In the genomic region with DNA sequence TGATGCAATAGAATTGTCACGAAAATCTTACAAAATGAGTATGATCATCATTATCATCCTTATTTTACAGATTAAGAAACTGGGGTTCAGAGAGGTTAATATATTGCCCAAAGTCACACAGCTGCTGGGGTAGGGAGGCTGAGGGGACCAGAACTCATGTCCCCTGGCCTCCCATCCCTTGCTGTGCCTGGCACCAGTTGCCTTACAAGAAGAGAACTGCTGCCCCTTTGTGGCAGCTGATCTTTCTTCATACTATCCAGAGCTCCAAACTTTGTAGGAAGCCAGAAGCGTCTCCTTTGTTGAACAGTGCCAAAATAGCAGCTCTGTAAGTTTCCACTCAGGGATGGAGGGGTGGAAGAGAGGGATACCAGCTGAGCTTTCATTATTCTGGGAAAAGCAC, we compare ENCODE assay signal across 14 cellular contexts.
A peak's percentile ranks its signal among the peaks of the same experiment; 100 is the strongest.
DNase-seq lines count a peak whose midpoint lies in the region; ATAC-seq and TF ChIP-seq lines count a peak whose summit lies in the region.
"Had no signal": no experiment of that assay in that cellular context is flagged by ENCODE, and none has a peak within 500 bp of the region (broad histone marks: within the 10 kb centered on the region; RNA-seq: fewer than 3 reads in every experiment).

No MANE protein-coding gene starts in this region.

- H3K4me1 ChIP-seq in body of pancreas = no peaks in the 10 kb centered on the region

- intact Hi-C loops in body of pancreas (cut with DNase I) = no loop called here

- no peaks in the 10 kb centered on the region for H3K27me3 Mint-ChIP-seq in stimulated activated naive CD8-positive, alpha-beta T cell treated with anti-CD3 and anti-CD28 coated beads, Interleukin-15, amount 100 ng/mL, for 72 hours
- H3K27me3 Mint-ChIP-seq: activated naive CD4-positive, alpha-beta T cell treated with anti-CD3 and anti-CD28 coated beads, Interleukin-2, amount 50 U/mL, for 24 hours had no signal

- H3K4me3 ChIP-seq in body of pancreas = no peak overlapping the region

- peak; percentile 40 for ATAC-seq in stimulated activated naive CD8-positive, alpha-beta T cell treated with anti-CD3 and anti-CD28 coated beads, Interleukin-15, Interleukin-2, amounts not matched to agents 100 U/mL and 50 U/mL, for 24 hours
- no peak for ATAC-seq in stimulated activated naive CD8-positive, alpha-beta T cell treated with anti-CD3 and anti-CD28 coated beads, Interleukin-15, amount 100 ng/mL, for 72 hours
- ATAC-seq in left lobe of liver (no peak), body of pancreas (no peak), GM19328 (IDR thresholded peaks at IDR 0.05; ENCODE audit: unreplicated experiment) (no peak)
- ATAC-seq: natural killer cell treated with Interleukin-12 subunit alpha and Interleukin-12 subunit beta and Interleukin-15 and Interleukin-18, amount 100 ng/mL, for 72 hours had no signal

- H3K27ac ChIP-seq in body of pancreas = no peak overlapping the region

- DNase-seq in stimulated activated naive CD8-positive, alpha-beta T cell treated with anti-CD3 and anti-CD28 coated beads, Interleukin-15, Interleukin-2, amounts not matched to agents 100 U/mL and 50 U/mL, for 24 hours = no peak
- no peak for DNase-seq in stimulated activated naive CD8-positive, alpha-beta T cell treated with anti-CD3 and anti-CD28 coated beads, Interleukin-15, amount 100 ng/mL, for 72 hours
- peak; percentile 23 for DNase-seq in NOMO-1 treated with dmso at 0.1 percent for 144 hours (lab: John Stamatoyannopoulos, UW; ENCODE audit: unreplicated experiment)
- DNase-seq in fibroblast of peridontal ligament (ENCODE audit: extremely low read depth) = peak; percentile 4
- no peak for DNase-seq in left lobe of liver (ENCODE audit: low spot score)
- no peak for DNase-seq in body of pancreas
- no peak for DNase-seq in activated gamma-delta T cell treated with Interleukin-2 at 50 U/mL for 16 hours
- DNase-seq: CD4-positive, alpha-beta memory T cell; NCI-H1436; stimulated activated CD4-positive, alpha-beta T cell treated with anti-CD3 and anti-CD28 coated beads, Interleukin-15, amount 100 ng/mL, for 24 hours had no signal

- H3K4me3 Mint-ChIP-seq in stimulated activated naive CD8-positive, alpha-beta T cell treated with anti-CD3 and anti-CD28 coated beads, Interleukin-15, amount 100 ng/mL, for 72 hours = no peak overlapping the region
- H3K4me3 Mint-ChIP-seq: activated naive CD4-positive, alpha-beta T cell treated with anti-CD3 and anti-CD28 coated beads, Interleukin-2, amount 50 U/mL, for 24 hours; CD4-positive, alpha-beta memory T cell; natural killer cell treated with Interleukin-12 subunit alpha and Interleukin-12 subunit beta and Interleukin-15 and Interleukin-18, amount 100 ng/mL, for 72 hours; stimulated activated naive CD8-positive, alpha-beta T cell treated with anti-CD3 and anti-CD28 coated beads, Interleukin-15, Interleukin-2, amounts not matched to agents 100 ng/mL and 50 ng/mL, for 24 hours had no signal

- no peaks in the 10 kb centered on the region for H3K4me1 Mint-ChIP-seq in stimulated activated naive CD8-positive, alpha-beta T cell treated with anti-CD3 and anti-CD28 coated beads, Interleukin-15, amount 100 ng/mL, for 72 hours
- H3K4me1 Mint-ChIP-seq: activated naive CD4-positive, alpha-beta T cell treated with anti-CD3 and anti-CD28 coated beads, Interleukin-2, amount 50 U/mL, for 24 hours; CD4-positive, alpha-beta memory T cell had no signal

- TF ChIP-seq POLR2A in body of pancreas (IDR thresholded peaks at IDR 0.05) = no peak

- 50 to 65% methylated on average over 2 of the region's 2 CpGs for WGBS in body of pancreas, 2 donors

- H3K27ac Mint-ChIP-seq in stimulated activated naive CD8-positive, alpha-beta T cell treated with anti-CD3 and anti-CD28 coated beads, Interleukin-15, amount 100 ng/mL, for 72 hours = no peak overlapping the region
- H3K27ac Mint-ChIP-seq: activated naive CD4-positive, alpha-beta T cell treated with anti-CD3 and anti-CD28 coated beads, Interleukin-2, amount 50 U/mL, for 24 hours; CD4-positive, alpha-beta memory T cell; natural killer cell treated with Interleukin-12 subunit alpha and Interleukin-12 subunit beta and Interleukin-15 and Interleukin-18, amount 100 ng/mL, for 72 hours; stimulated activated naive CD8-positive, alpha-beta T cell treated with anti-CD3 and anti-CD28 coated beads, Interleukin-15, Interleukin-2, amounts not matched to agents 100 ng/mL and 50 ng/mL, for 24 hours had no signal

- H3K9me3 ChIP-seq in body of pancreas = no peaks in the 10 kb centered on the region

- no peak for TF ChIP-seq CTCF in body of pancreas (IDR thresholded peaks at IDR 0.05)

- no peaks in the 10 kb centered on the region for H3K9me3 Mint-ChIP-seq in stimulated activated naive CD8-positive, alpha-beta T cell treated with anti-CD3 and anti-CD28 coated beads, Interleukin-15, amount 100 ng/mL, for 72 hours
- H3K9me3 Mint-ChIP-seq: activated naive CD4-positive, alpha-beta T cell treated with anti-CD3 and anti-CD28 coated beads, Interleukin-2, amount 50 U/mL, for 24 hours; CD4-positive, alpha-beta memory T cell; natural killer cell treated with Interleukin-12 subunit alpha and Interleukin-12 subunit beta and Interleukin-15 and Interleukin-18, amount 100 ng/mL, for 72 hours; stimulated activated naive CD8-positive, alpha-beta T cell treated with anti-CD3 and anti-CD28 coated beads, Interleukin-15, Interleukin-2, amounts not matched to agents 100 ng/mL and 50 ng/mL, for 24 hours had no signal

- H3K36me3 ChIP-seq in body of pancreas (replicated peaks in 1 of 2; ENCODE audit: insufficient read depth in 1 of 2, low read depth in 2 of 2) = no peaks in the 10 kb centered on the region

- no peaks in the 10 kb centered on the region for H3K27me3 ChIP-seq in body of pancreas

Comparison
In these comparisons a context has a peak if more than half of its experiments do, and no peak if none do; other contexts are left out.
1. DNase-seq: peak in NOMO-1 treated with dmso at 0.1 percent for 144 hours (single experiment) and fibroblast of peridontal ligament (single experiment); none in stimulated activated naive CD8-positive, alpha-beta T cell treated with anti-CD3 and anti-CD28 coated beads, Interleukin-15, Interleukin-2, amounts not matched to agents 100 U/mL and 50 U/mL, for 24 hours (single experiment), stimulated activated naive CD8-positive, alpha-beta T cell treated with anti-CD3 and anti-CD28 coated beads, Interleukin-15, amount 100 ng/mL, for 72 hours (0 of 2), left lobe of liver (single experiment), body of pancreas (0 of 4) and activated gamma-delta T cell treated with Interleukin-2 at 50 U/mL for 16 hours (single experiment).